ENCODE assay signal across 1 cellular context in the genomic region with DNA sequence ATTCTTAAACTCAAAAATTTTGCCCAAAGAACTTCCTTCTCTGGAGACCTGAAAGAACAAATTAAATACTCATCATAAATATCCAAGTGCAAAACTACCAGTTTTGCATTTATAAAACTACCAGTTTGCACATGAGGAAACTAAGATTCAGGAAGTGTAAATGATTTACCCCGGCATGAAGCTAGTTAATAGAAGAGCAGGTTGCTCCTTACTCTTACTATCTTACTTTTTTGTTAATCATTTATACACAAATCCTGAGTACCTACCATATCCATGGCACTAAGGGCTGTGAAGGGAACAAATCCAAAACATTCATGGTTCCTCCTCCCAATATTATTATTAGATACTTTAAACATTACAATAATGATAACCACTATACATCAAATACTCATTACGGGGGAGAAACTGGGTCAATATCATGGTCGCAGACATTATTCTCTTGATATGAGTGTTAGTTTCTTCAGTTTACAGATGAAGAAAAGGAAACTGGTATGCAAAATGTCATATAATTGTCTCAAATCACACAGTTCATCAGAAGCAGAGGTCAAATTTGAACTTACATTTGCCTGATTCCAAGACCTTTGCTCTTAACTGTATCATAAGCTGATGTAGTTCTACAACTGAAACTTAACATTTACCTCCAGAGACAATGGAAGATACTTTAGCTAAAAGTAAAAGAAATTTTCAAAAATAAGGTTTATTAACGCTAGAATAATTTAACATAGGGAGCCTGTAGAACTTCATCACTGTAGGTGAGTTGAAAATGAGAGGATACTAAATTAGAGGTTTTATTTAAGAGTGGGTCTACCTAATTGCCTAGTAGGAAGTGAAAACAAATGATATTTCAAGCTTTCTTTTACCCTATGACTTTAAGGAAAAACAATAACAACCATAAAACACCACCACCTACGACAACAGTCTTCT.
TF ChIP-seq lines count a peak whose summit lies in the region.

No MANE protein-coding gene starts in this region.

TF ChIP-seq in GM12878, 131 proteins besides CTCF, POLR2A, EP300 and RAD21 (continues in another document):
- TF ChIP-seq, protein P1, sequence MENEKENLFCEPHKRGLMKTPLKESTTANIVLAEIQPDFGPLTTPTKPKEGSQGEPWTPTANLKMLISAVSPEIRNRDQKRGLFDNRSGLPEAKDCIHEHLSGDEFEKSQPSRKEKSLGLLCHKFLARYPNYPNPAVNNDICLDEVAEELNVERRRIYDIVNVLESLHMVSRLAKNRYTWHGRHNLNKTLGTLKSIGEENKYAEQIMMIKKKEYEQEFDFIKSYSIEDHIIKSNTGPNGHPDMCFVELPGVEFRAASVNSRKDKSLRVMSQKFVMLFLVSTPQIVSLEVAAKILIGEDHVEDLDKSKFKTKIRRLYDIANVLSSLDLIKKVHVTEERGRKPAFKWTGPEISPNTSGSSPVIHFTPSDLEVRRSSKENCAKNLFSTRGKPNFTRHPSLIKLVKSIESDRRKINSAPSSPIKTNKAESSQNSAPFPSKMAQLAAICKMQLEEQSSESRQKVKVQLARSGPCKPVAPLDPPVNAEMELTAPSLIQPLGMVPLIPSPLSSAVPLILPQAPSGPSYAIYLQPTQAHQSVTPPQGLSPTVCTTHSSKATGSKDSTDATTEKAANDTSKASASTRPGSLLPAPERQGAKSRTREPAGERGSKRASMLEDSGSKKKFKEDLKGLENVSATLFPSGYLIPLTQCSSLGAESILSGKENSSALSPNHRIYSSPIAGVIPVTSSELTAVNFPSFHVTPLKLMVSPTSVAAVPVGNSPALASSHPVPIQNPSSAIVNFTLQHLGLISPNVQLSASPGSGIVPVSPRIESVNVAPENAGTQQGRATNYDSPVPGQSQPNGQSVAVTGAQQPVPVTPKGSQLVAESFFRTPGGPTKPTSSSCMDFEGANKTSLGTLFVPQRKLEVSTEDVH (IDR thresholded peaks at IDR 0.05; ENCODE audit: low read depth, partially characterized antibody): no peak
- TF ChIP-seq LARP7 (IDR thresholded peaks at IDR 0.05) (no peak), SMARCA5 (IDR thresholded peaks at IDR 0.05) (peak; percentile 45; the same call in 1 of the 2 replicates), NR2C2 (IDR thresholded peaks at IDR 0.05; ENCODE audit: borderline replicate concordance, control insufficient read depth, insufficient read length, low read depth) (no peak), STAT1 (conservative IDR thresholded peaks at IDR 0.05) (no peak), SPI1 (IDR thresholded peaks at IDR 0.05; ENCODE audit: borderline replicate concordance, insufficient read depth, low read depth, low read length) (0 out of 2 replicates have a peak, but pooled peaks have one; percentile 16), MYC (IDR thresholded peaks at IDR 0.05; ENCODE audit: insufficient read depth, insufficient read length, insufficient replicate concordance, low read length, severe bottlenecking) (no peak), FOXK2 (IDR thresholded peaks at IDR 0.05) (no peak), GABPA (IDR thresholded peaks at IDR 0.05; ENCODE audit: low read depth) (no peak), JUNB (IDR thresholded peaks at IDR 0.05) (peak; percentile 53), ZSCAN29 (IDR thresholded peaks at IDR 0.05) (no peak), HDAC2 (IDR thresholded peaks at IDR 0.05) (no peak), ZNF274 (IDR thresholded peaks at IDR 0.05; ENCODE audit: insufficient read depth, insufficient read length) (no peak), STAT3 (IDR thresholded peaks at IDR 0.05; ENCODE audit: low read depth, low read length) (0 out of 2 replicates have a peak, but pooled peaks have one; percentile 29), NFIC (IDR thresholded peaks at IDR 0.05; ENCODE audit: low read depth, low read length) (no peak; the same call in 1 of the 2 replicates), BMI1 (IDR thresholded peaks at IDR 0.05; ENCODE audit: borderline replicate concordance) (0 out of 2 replicates have a peak, but pooled peaks have one; percentile 28), NFXL1 (IDR thresholded peaks at IDR 0.05; ENCODE audit: borderline replicate concordance) (no peak), RBBP5 (conservative IDR thresholded peaks at IDR 0.05) (no peak), NR2F1 (conservative IDR thresholded peaks at IDR 0.05) (peak; percentile 78), MXI1 (IDR thresholded peaks at IDR 0.05; ENCODE audit: low read depth, low read length) (no peak), ATF7 (IDR thresholded peaks at IDR 0.05; ENCODE audit: low read depth) (no peak), RUNX3 (IDR thresholded peaks at IDR 0.05; ENCODE audit: low read length) (no peak), DPF2 (IDR thresholded peaks at IDR 0.05) (peak; percentile 23), ESRRA (IDR thresholded peaks at IDR 0.05; ENCODE audit: low read length) (0 out of 2 replicates have a peak, but pooled peaks have one; percentile 54), FOXM1 (IDR thresholded peaks at IDR 0.05; ENCODE audit: low read depth, low read length) (0 out of 2 replicates have a peak, but pooled peaks have one; percentile 35), SUZ12 (IDR thresholded peaks at IDR 0.05; ENCODE audit: unreplicated experiment) (no peak), CHD1 (IDR thresholded peaks at IDR 0.05; ENCODE audit: low read depth, low read length) (no peak), TAF1 (IDR thresholded peaks at IDR 0.05; ENCODE audit: borderline replicate concordance, low read depth, low read length) (no peak), CHD4 (IDR thresholded peaks at IDR 0.05) (no peak), NR2C1 (IDR thresholded peaks at IDR 0.05) (peak; percentile 21), PAX5 (IDR thresholded peaks at IDR 0.05; ENCODE audit: borderline replicate concordance, low read depth, low read length) (no peak), BHLHE40 (IDR thresholded peaks at IDR 0.05; ENCODE audit: borderline replicate concordance in 1 of 2, low read depth in 2 of 2, low read length in 1 of 2) (no peak), CBFB (IDR thresholded peaks at IDR 0.05; ENCODE audit: low read depth) (no peak), WRNIP1 (IDR thresholded peaks at IDR 0.05; ENCODE audit: borderline replicate concordance, low read depth, low read length) (no peak), SREBF1 (IDR thresholded peaks at IDR 0.05; ENCODE audit: low read length) (no peak)
- TF ChIP-seq, protein P2, sequence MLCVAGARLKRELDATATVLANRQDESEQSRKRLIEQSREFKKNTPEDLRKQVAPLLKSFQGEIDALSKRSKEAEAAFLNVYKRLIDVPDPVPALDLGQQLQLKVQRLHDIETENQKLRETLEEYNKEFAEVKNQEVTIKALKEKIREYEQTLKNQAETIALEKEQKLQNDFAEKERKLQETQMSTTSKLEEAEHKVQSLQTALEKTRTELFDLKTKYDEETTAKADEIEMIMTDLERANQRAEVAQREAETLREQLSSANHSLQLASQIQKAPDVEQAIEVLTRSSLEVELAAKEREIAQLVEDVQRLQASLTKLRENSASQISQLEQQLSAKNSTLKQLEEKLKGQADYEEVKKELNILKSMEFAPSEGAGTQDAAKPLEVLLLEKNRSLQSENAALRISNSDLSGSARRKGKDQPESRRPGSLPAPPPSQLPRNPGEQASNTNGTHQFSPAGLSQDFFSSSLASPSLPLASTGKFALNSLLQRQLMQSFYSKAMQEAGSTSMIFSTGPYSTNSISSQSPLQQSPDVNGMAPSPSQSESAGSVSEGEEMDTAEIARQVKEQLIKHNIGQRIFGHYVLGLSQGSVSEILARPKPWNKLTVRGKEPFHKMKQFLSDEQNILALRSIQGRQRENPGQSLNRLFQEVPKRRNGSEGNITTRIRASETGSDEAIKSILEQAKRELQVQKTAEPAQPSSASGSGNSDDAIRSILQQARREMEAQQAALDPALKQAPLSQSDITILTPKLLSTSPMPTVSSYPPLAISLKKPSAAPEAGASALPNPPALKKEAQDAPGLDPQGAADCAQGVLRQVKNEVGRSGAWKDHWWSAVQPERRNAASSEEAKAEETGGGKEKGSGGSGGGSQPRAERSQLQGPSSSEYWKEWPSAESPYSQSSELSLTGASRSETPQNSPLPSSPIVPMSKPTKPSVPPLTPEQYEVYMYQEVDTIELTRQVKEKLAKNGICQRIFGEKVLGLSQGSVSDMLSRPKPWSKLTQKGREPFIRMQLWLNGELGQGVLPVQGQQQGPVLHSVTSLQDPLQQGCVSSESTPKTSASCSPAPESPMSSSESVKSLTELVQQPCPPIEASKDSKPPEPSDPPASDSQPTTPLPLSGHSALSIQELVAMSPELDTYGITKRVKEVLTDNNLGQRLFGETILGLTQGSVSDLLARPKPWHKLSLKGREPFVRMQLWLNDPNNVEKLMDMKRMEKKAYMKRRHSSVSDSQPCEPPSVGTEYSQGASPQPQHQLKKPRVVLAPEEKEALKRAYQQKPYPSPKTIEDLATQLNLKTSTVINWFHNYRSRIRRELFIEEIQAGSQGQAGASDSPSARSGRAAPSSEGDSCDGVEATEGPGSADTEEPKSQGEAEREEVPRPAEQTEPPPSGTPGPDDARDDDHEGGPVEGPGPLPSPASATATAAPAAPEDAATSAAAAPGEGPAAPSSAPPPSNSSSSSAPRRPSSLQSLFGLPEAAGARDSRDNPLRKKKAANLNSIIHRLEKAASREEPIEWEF (IDR thresholded peaks at IDR 0.05; ENCODE audit: insufficient replicate concordance, low read depth, low read length): peak; percentile 70
- TF ChIP-seq, protein P3, sequence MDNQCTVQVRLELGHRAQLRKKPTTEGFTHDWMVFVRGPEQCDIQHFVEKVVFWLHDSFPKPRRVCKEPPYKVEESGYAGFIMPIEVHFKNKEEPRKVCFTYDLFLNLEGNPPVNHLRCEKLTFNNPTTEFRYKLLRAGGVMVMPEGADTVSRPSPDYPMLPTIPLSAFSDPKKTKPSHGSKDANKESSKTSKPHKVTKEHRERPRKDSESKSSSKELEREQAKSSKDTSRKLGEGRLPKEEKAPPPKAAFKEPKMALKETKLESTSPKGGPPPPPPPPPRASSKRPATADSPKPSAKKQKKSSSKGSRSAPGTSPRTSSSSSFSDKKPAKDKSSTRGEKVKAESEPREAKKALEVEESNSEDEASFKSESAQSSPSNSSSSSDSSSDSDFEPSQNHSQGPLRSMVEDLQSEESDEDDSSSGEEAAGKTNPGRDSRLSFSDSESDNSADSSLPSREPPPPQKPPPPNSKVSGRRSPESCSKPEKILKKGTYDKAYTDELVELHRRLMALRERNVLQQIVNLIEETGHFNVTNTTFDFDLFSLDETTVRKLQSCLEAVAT (IDR thresholded peaks at IDR 0.05): no peak
- TF ChIP-seq, protein P4, sequence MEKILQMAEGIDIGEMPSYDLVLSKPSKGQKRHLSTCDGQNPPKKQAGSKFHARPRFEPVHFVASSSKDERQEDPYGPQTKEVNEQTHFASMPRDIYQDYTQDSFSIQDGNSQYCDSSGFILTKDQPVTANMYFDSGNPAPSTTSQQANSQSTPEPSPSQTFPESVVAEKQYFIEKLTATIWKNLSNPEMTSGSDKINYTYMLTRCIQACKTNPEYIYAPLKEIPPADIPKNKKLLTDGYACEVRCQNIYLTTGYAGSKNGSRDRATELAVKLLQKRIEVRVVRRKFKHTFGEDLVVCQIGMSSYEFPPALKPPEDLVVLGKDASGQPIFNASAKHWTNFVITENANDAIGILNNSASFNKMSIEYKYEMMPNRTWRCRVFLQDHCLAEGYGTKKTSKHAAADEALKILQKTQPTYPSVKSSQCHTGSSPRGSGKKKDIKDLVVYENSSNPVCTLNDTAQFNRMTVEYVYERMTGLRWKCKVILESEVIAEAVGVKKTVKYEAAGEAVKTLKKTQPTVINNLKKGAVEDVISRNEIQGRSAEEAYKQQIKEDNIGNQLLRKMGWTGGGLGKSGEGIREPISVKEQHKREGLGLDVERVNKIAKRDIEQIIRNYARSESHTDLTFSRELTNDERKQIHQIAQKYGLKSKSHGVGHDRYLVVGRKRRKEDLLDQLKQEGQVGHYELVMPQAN (conservative IDR thresholded peaks at IDR 0.05): no peak
- TF ChIP-seq, protein P5, sequence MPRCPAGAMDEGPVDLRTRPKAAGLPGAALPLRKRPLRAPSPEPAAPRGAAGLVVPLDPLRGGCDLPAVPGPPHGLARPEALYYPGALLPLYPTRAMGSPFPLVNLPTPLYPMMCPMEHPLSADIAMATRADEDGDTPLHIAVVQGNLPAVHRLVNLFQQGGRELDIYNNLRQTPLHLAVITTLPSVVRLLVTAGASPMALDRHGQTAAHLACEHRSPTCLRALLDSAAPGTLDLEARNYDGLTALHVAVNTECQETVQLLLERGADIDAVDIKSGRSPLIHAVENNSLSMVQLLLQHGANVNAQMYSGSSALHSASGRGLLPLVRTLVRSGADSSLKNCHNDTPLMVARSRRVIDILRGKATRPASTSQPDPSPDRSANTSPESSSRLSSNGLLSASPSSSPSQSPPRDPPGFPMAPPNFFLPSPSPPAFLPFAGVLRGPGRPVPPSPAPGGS (IDR thresholded peaks at IDR 0.05; ENCODE audit: borderline replicate concordance, insufficient read depth, low read depth, low read length, poor library complexity, severe bottlenecking): no peak
- TF ChIP-seq, protein P6, sequence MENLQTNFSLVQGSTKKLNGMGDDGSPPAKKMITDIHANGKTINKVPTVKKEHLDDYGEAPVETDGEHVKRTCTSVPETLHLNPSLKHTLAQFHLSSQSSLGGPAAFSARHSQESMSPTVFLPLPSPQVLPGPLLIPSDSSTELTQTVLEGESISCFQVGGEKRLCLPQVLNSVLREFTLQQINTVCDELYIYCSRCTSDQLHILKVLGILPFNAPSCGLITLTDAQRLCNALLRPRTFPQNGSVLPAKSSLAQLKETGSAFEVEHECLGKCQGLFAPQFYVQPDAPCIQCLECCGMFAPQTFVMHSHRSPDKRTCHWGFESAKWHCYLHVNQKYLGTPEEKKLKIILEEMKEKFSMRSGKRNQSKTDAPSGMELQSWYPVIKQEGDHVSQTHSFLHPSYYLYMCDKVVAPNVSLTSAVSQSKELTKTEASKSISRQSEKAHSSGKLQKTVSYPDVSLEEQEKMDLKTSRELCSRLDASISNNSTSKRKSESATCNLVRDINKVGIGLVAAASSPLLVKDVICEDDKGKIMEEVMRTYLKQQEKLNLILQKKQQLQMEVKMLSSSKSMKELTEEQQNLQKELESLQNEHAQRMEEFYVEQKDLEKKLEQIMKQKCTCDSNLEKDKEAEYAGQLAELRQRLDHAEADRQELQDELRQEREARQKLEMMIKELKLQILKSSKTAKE (IDR thresholded peaks at IDR 0.05; ENCODE audit: low read depth, poor library complexity, severe bottlenecking): peak; percentile 12
- TF ChIP-seq, protein P7, sequence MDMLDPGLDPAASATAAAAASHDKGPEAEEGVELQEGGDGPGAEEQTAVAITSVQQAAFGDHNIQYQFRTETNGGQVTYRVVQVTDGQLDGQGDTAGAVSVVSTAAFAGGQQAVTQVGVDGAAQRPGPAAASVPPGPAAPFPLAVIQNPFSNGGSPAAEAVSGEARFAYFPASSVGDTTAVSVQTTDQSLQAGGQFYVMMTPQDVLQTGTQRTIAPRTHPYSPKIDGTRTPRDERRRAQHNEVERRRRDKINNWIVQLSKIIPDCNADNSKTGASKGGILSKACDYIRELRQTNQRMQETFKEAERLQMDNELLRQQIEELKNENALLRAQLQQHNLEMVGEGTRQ (IDR thresholded peaks at IDR 0.05; ENCODE audit: borderline replicate concordance, low read depth, low read length): no peak
- TF ChIP-seq, protein P8, sequence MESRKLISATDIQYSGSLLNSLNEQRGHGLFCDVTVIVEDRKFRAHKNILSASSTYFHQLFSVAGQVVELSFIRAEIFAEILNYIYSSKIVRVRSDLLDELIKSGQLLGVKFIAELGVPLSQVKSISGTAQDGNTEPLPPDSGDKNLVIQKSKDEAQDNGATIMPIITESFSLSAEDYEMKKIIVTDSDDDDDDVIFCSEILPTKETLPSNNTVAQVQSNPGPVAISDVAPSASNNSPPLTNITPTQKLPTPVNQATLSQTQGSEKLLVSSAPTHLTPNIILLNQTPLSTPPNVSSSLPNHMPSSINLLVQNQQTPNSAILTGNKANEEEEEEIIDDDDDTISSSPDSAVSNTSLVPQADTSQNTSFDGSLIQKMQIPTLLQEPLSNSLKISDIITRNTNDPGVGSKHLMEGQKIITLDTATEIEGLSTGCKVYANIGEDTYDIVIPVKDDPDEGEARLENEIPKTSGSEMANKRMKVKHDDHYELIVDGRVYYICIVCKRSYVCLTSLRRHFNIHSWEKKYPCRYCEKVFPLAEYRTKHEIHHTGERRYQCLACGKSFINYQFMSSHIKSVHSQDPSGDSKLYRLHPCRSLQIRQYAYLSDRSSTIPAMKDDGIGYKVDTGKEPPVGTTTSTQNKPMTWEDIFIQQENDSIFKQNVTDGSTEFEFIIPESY (IDR thresholded peaks at IDR 0.05): no peak
